13 cellular contexts compared by ENCODE assay signal in the genomic region with DNA sequence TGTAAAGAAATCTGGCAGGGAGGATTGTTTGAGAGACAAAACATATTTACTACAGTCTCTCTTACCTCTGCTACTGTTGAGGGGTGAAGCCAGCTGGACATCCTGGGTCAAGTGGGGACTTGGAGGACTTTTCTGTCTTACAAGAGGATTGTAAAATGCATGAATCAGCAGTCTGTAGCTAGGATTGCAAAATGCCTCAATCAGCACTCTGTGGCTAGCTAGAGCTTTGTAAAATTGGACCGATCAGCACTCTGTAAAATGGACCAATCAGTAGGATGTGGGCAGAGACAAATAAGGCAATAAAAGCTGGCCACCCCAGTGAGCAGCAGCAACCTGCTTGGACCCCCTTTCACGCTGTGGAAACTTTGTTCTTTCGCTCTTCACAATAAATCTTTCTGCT.
"Had no signal": no experiment of that assay in that cellular context is flagged by ENCODE, and none has a peak within 500 bp of the region (broad histone marks: within the 10 kb centered on the region; RNA-seq: fewer than 3 reads in every experiment).

No MANE protein-coding gene starts in this region.

- DNase-seq: activated CD4-positive, alpha-beta T cell treated with anti-CD3 and anti-CD28 coated beads, Interleukin-2, amount 50 U/mL, for 1 hour; activated CD8-positive, alpha-beta memory T cell treated with anti-CD3 and anti-CD28 coated beads for 24 hours; activated gamma-delta T cell treated with Interleukin-2 at 50 U/mL for 16 hours; activated naive CD8-positive, alpha-beta T cell treated with anti-CD3 and anti-CD28 coated beads, Interleukin-2, amount 10 ng/mL, durations not matched to agents 7 days and 5 days; anterior cingulate cortex; cerebellar nuclear complex; dermis blood vessel endothelial cell; erythroblast; heart right ventricle; islet precursor cell; nephron progenitor cell; stimulated activated CD4-positive, alpha-beta T cell treated with anti-CD3 and anti-CD28 coated beads, Interleukin-2, amount 100 ng/mL, for 48 hours; T-helper 2 cell had no signal
